In genomic region chr1:225435957-225436392, GRCh38 we compare ENCODE assay signal across 10 cellular contexts. TPM values are rescaled to one million over a fixed set of nuclear protein-coding genes. Genes with fewer than 3 reads are reported as not detected.
DNase-seq lines count a peak whose midpoint lies in the region; ATAC-seq and TF ChIP-seq lines count a peak whose summit lies in the region.
"Had no signal": no experiment of that assay in that cellular context is flagged by ENCODE, and none has a peak within 500 bp of the region (broad histone marks: within the 10 kb centered on the region; RNA-seq: fewer than 3 reads in every experiment).

No MANE protein-coding gene starts in this region.

- no peak overlapping the region for H3K4me3 ChIP-seq in right atrium auricular region
- no peak overlapping the region for H3K4me3 ChIP-seq in mucosa of descending colon
- H3K4me3 ChIP-seq: SK-N-MC, stomach had no signal

- no peak for DNase-seq in right atrium auricular region (ENCODE audit: low spot score)
- DNase-seq in mucosa of descending colon, result no peak
- no peak for DNase-seq in CD1c-positive myeloid dendritic cell (ENCODE audit: extremely low spot score)
- DNase-seq: stomach had no signal

- peak; percentile 65 for ATAC-seq in GM18873 (IDR thresholded peaks at IDR 0.05; ENCODE audit: low FRiP score, unreplicated experiment)
- ATAC-seq in GM21526 (IDR thresholded peaks at IDR 0.05; ENCODE audit: low FRiP score, unreplicated experiment), result peak; percentile 60
- peak; percentile 67 for ATAC-seq in HG03139 (IDR thresholded peaks at IDR 0.05; ENCODE audit: unreplicated experiment)
- ATAC-seq in mucosa of descending colon, result no peak
- ATAC-seq in HG03280 (IDR thresholded peaks at IDR 0.05; ENCODE audit: unreplicated experiment), result no peak
- ATAC-seq: natural killer cell treated with Interleukin-12 subunit alpha and Interleukin-12 subunit beta and Interleukin-15 and Interleukin-18, amount 100 ng/mL, for 72 hours had no signal

- no peak for TF ChIP-seq CTCF in right atrium auricular region (IDR thresholded peaks at IDR 0.05)
- no peak for TF ChIP-seq CTCF in mucosa of descending colon (IDR thresholded peaks at IDR 0.05)

- no peaks in the 10 kb centered on the region for H3K36me3 ChIP-seq in right atrium auricular region
- no peaks in the 10 kb centered on the region for H3K36me3 ChIP-seq in mucosa of descending colon (ENCODE audit: low read depth)
- H3K36me3 ChIP-seq: stomach had no signal

- no peaks in the 10 kb centered on the region for H3K9me3 ChIP-seq in right atrium auricular region
- H3K9me3 ChIP-seq in mucosa of descending colon, result no peaks in the 10 kb centered on the region

- intact Hi-C loops in mucosa of descending colon (cut with DNase I, micrococcal nuclease), result no loop called here

- no peaks in the 10 kb centered on the region for H3K4me1 ChIP-seq in right atrium auricular region
- peaks cover 28% of the 10 kb centered on the region for H3K4me1 ChIP-seq in mucosa of descending colon (ENCODE audit: low read depth)

- no peaks in the 10 kb centered on the region for H3K27me3 ChIP-seq in right atrium auricular region
- H3K27me3 ChIP-seq: stomach had no signal

- peak overlapping the region; percentile 17 to 48 for H3K27ac ChIP-seq in right atrium auricular region
- H3K27ac ChIP-seq: SK-N-MC, stomach had no signal

RNA-seq across cellular contexts. Expression of gene LBR, which starts 8.1 kb away (rescaled TPM):
- total RNA-seq in right atrium auricular region, result 10 to 100 TPM; 10.5 to 15.3 TPM
- total RNA-seq in mucosa of descending colon, result 100 to 1,000 TPM in 2 of 3 donors, 10 to 100 TPM in 1; 87.9 to 161 (median 123) TPM

Comparison
In these comparisons a context has a peak if more than half of its experiments do, and no peak if none do; other contexts are left out.
1. ATAC-seq: peak in GM18873 (single experiment), GM21526 (single experiment) and HG03139 (single experiment); none in mucosa of descending colon (single experiment) and HG03280 (single experiment).
2. RNA of gene LBR, which starts 8.1 kb away (total RNA-seq): 87.9 to 161 TPM in mucosa of descending colon; 10.5 to 15.3 TPM in right atrium auricular region; every median in the first group is over 4 times any median in the second.